ENCODE assay signal across 38 cellular contexts in the genomic region with DNA sequence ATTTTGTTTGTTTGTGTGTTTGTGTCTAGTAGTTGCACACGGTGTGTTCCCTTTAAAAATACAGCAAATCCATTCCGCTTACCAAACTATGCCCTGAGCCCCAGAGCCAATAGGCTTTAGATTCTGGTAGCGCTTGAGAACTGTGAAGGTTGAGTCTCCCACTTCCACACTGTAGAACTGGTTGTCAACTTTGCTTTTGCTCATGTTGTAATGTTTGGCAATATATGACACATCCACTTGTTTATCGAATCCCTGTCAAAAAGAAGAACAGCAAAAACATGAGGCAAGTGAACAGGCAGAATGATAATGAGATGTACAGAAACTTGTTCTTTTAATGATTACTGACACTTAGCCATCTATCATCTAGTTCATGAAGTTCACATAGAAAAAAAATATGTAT.
"Had no signal": no experiment of that assay in that cellular context is flagged by ENCODE, and none has a peak within 500 bp of the region (broad histone marks: within the 10 kb centered on the region; RNA-seq: fewer than 3 reads in every experiment).

No MANE protein-coding gene starts in this region.

- H3K4me2 ChIP-seq: KMS-11 had no signal

- H3K36me3 Mint-ChIP-seq: activated CD4-positive, alpha-beta memory T cell treated with anti-CD3 and anti-CD28 coated beads for 36 hours; activated CD8-positive, alpha-beta memory T cell treated with anti-CD3 and anti-CD28 coated beads, Interleukin-2, amount 10 ng/mL, durations not matched to agents 7 days and 5 days; activated naive CD4-positive, alpha-beta T cell treated with anti-CD3 and anti-CD28 coated beads, Interleukin-2, amount 10 ng/mL, durations not matched to agents 7 days and 5 days; activated naive CD8-positive, alpha-beta T cell; T-cell had no signal

- H3K4me1 Mint-ChIP-seq: activated B cell treated with CpG ODN at 0.5 μM for 24 hours; activated CD8-positive, alpha-beta memory T cell treated with anti-CD3 and anti-CD28 coated beads, Interleukin-2, amount 10 ng/mL, durations not matched to agents 7 days and 5 days; activated naive CD4-positive, alpha-beta T cell treated with anti-CD3 and anti-CD28 coated beads, Interleukin-2, amount 10 ng/mL, durations not matched to agents 7 days and 5 days; activated naive CD8-positive, alpha-beta T cell treated with anti-CD3 and anti-CD28 coated beads, Interleukin-2, amount 50 U/mL, for 24 hours; central memory CD8-positive, alpha-beta T cell; T-cell had no signal

- H3K9me3 Mint-ChIP-seq: activated B cell treated with CpG ODN at 0.5 μM for 24 hours; activated CD4-positive, alpha-beta memory T cell treated with anti-CD3 and anti-CD28 coated beads for 36 hours; activated naive CD4-positive, alpha-beta T cell treated with anti-CD3 and anti-CD28 coated beads, Interleukin-2, amount 10 ng/mL, durations not matched to agents 7 days and 5 days; activated naive CD8-positive, alpha-beta T cell treated with anti-CD3 and anti-CD28 coated beads, Interleukin-2, amount 50 U/mL, for 24 hours; central memory CD8-positive, alpha-beta T cell; T-cell had no signal

- H3K9ac ChIP-seq: KMS-11 had no signal

- H3K27me3 Mint-ChIP-seq: activated B cell treated with CpG ODN at 0.5 μM for 24 hours; activated CD4-positive, alpha-beta memory T cell treated with anti-CD3 and anti-CD28 coated beads for 36 hours; activated CD8-positive, alpha-beta memory T cell treated with anti-CD3 and anti-CD28 coated beads, Interleukin-2, amount 10 ng/mL, durations not matched to agents 7 days and 5 days; activated naive CD4-positive, alpha-beta T cell treated with anti-CD3 and anti-CD28 coated beads, Interleukin-2, amount 10 ng/mL, durations not matched to agents 7 days and 5 days; activated naive CD8-positive, alpha-beta T cell; activated naive CD8-positive, alpha-beta T cell treated with anti-CD3 and anti-CD28 coated beads, Interleukin-2, amount 50 U/mL, for 24 hours; central memory CD8-positive, alpha-beta T cell; T-cell had no signal

- H3K27ac Mint-ChIP-seq: activated B cell treated with CpG ODN at 0.5 μM for 24 hours; activated CD4-positive, alpha-beta memory T cell treated with anti-CD3 and anti-CD28 coated beads for 36 hours; activated CD8-positive, alpha-beta memory T cell treated with anti-CD3 and anti-CD28 coated beads, Interleukin-2, amount 10 ng/mL, durations not matched to agents 7 days and 5 days; activated naive CD4-positive, alpha-beta T cell treated with anti-CD3 and anti-CD28 coated beads, Interleukin-2, amount 10 ng/mL, durations not matched to agents 7 days and 5 days; activated naive CD8-positive, alpha-beta T cell; activated naive CD8-positive, alpha-beta T cell treated with anti-CD3 and anti-CD28 coated beads, Interleukin-2, amount 50 U/mL, for 24 hours; T-cell had no signal

- H3K27me3 ChIP-seq: cardiac muscle cell, Peyer's patch had no signal

- H3K4me3 Mint-ChIP-seq: activated B cell treated with CpG ODN at 0.5 μM for 24 hours; activated CD4-positive, alpha-beta memory T cell treated with anti-CD3 and anti-CD28 coated beads for 36 hours; activated CD8-positive, alpha-beta memory T cell treated with anti-CD3 and anti-CD28 coated beads, Interleukin-2, amount 10 ng/mL, durations not matched to agents 7 days and 5 days; activated naive CD4-positive, alpha-beta T cell treated with anti-CD3 and anti-CD28 coated beads, Interleukin-2, amount 10 ng/mL, durations not matched to agents 7 days and 5 days; activated naive CD8-positive, alpha-beta T cell; activated naive CD8-positive, alpha-beta T cell treated with anti-CD3 and anti-CD28 coated beads, Interleukin-2, amount 50 U/mL, for 24 hours; central memory CD8-positive, alpha-beta T cell; T-cell had no signal

- H3K27ac ChIP-seq: cardiac muscle cell, KMS-11, Peyer's patch, VCaP had no signal

- H3K4me3 ChIP-seq: cardiac muscle cell, Peyer's patch had no signal

- H3K9me3 ChIP-seq: Peyer's patch had no signal

- H3K4me1 ChIP-seq: Peyer's patch had no signal

- DNase-seq: activated B cell treated with CpG ODN at 0.5 μM for 24 hours; activated CD4-positive, alpha-beta memory T cell treated with anti-CD3 and anti-CD28 coated beads for 36 hours; activated CD4-positive, alpha-beta T cell treated with anti-CD3 and anti-CD28 coated beads for 4 hours; activated CD4-positive, alpha-beta T cell treated with anti-CD3 and anti-CD28 coated beads, Interleukin-2, amount 50 U/mL, for 1 hour; activated CD4-positive, CD25-positive, alpha-beta regulatory T cell treated with anti-CD3 and anti-CD28 coated beads, Interleukin-2, amount 50 U/mL, for 72 hours; activated CD8-positive, alpha-beta memory T cell treated with anti-CD3 and anti-CD28 coated beads for 24 hours; activated CD8-positive, alpha-beta memory T cell treated with anti-CD3 and anti-CD28 coated beads, Interleukin-2, amount 10 ng/mL, durations not matched to agents 7 days and 5 days; activated CD8-positive, alpha-beta memory T cell treated with anti-CD3 and anti-CD28 coated beads, Interleukin-2, amount 50 U/mL, for 48 hours; activated effector memory CD4-positive, alpha-beta T cell treated with Interleukin-2 at 50 U/mL for 16 hours; activated naive CD4-positive, alpha-beta T cell treated with anti-CD3 and anti-CD28 coated beads, Interleukin-2, amount 10 ng/mL, durations not matched to agents 7 days and 5 days; activated naive CD8-positive, alpha-beta T cell treated with anti-CD3 and anti-CD28 coated beads, Interleukin-2, amount 50 U/mL, for 24 hours; activated T-cell treated with anti-CD3 and anti-CD28 coated beads, Interleukin-2, amount 50 U/mL, for 48 hours; amniotic stem cell; aorta; MM.1S; MV-4-11; NCI-H1092; NCI-H146; NCI-H187; NCI-H2081; NCI-H2171 treated with DMSO at 0.1 percent for 48 hours; NCI-H2227 treated with DMSO at 0.1 percent for 48 hours; NCI-H446; NCI-H524; NCI-H69; NCI-H82; PC-3; Peyer's patch; RPMI8226; SHP77 treated with DMSO at 0.1 percent for 48 hours; T-cell; T-helper 2 cell; T-helper 9 cell had no signal

- H3K36me3 ChIP-seq: cardiac muscle cell, Peyer's patch had no signal
